8 cellular contexts compared by ENCODE assay signal in the genomic region with DNA sequence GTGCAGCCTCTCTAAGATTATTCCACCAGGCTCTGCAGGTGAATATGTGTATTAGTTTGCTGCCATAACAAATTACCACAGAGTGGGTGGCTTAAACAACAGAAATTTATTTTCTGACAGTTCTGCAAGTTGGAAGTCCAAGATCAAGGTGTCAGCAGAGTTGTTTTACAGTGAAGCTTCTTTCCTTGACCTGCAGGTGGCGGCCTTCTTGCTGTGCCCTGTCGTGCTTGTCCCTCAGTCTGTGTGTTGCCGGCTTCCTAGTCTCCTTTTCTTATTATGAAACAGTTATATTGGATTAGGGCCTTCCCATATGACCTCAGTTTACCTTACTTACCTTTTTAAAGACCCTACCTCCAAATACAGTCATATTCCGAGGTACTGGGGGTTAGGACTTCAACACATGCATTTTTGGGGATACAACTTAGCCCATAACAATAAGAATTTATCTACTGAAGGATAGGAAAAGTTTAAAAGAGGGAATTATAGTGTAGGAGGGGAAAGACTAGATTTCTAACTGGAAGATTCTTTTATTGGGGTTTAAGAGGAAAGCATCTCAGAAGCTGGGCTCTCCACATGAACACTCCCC.
DNase-seq lines count a peak whose midpoint lies in the region; ATAC-seq, FAIRE-seq and TF ChIP-seq lines count a peak whose summit lies in the region.

No MANE protein-coding gene starts in this region.

- no peak overlapping the region for H3K27ac Mint-ChIP-seq in activated CD4-positive, alpha-beta T cell treated with anti-CD3 and anti-CD28 coated beads for 36 hours

- peaks cover 3% of the 10 kb centered on the region for H3K36me3 Mint-ChIP-seq in activated CD4-positive, alpha-beta T cell treated with anti-CD3 and anti-CD28 coated beads for 36 hours (ENCODE audit: low read depth)

- no peak overlapping the region for H3K4me3 Mint-ChIP-seq in activated CD4-positive, alpha-beta T cell treated with anti-CD3 and anti-CD28 coated beads for 36 hours

- H3K9me3 Mint-ChIP-seq in activated CD4-positive, alpha-beta T cell treated with anti-CD3 and anti-CD28 coated beads for 36 hours (ENCODE audit: low read depth): no peaks in the 10 kb centered on the region

- H3K4me2 ChIP-seq in GM23248 (ENCODE audit: unreplicated experiment) (no peak overlapping the region), MM.1S (ENCODE audit: low read depth, low read length) (no peak overlapping the region; the same call in 1 of the 2 replicates), endothelial cell of umbilical vein (ENCODE audit: insufficient read depth, low read length) (no peak overlapping the region)

- TF ChIP-seq CTCF in MM.1S (IDR thresholded peaks at IDR 0.05; ENCODE audit: low read length) (peak; percentile 82), endothelial cell of umbilical vein (IDR thresholded peaks at IDR 0.05; ENCODE audit: extremely low read depth in 1 of 2, insufficient read depth in 1 of 2, low read depth in 1 of 2, low read length in 2 of 2) (peak; percentile 60 to 66), psoas muscle (IDR thresholded peaks at IDR 0.05) (peak; percentile 42)

- H3K27ac ChIP-seq in GM23248 (no peak overlapping the region), MM.1S (ENCODE audit: low read length) (no peak overlapping the region), endothelial cell of umbilical vein (ENCODE audit: insufficient read depth, low read depth, low read length) (no peak overlapping the region), psoas muscle (no peak overlapping the region)

- H3K9me2 ChIP-seq in GM23248 (ENCODE audit: insufficient read depth) (no peaks in the 10 kb centered on the region), MM.1S (replicated peaks; ENCODE audit: insufficient read depth, low read length) (no peaks in the 10 kb centered on the region)

- 61 to 68% methylated on average over 4 of the region's 4 CpGs for WGBS in GM23248 (ENCODE audit: low coverage in 1 of 2, low lambda C conversion rate in 2 of 2, missing lambda C conversion rate in 2 of 2), 2 experiments
- 38 to 45% (median 41%) methylated on average over 4 of the region's 4 CpGs for WGBS in psoas muscle, 3 donors

- H4K20me1 ChIP-seq in GM23248 (ENCODE audit: insufficient read depth) (no peaks in the 10 kb centered on the region), MM.1S (ENCODE audit: insufficient read depth, low read length) (no peaks in the 10 kb centered on the region), endothelial cell of umbilical vein (replicated peaks; ENCODE audit: control insufficient read depth, extremely low read depth, insufficient read depth, low read length) (no peaks in the 10 kb centered on the region)

- H3K36me3 ChIP-seq in GM23248 (ENCODE audit: low read depth) (no peaks in the 10 kb centered on the region), MM.1S (replicated peaks; ENCODE audit: insufficient read depth, low read length) (no peaks in the 10 kb centered on the region), endothelial cell of umbilical vein (ENCODE audit: control insufficient read depth in 2 of 2, extremely low read depth in 1 of 2, insufficient read depth in 2 of 2, low read length in 2 of 2) (no peaks in the 10 kb centered on the region), psoas muscle (ENCODE audit: insufficient read depth in 1 of 2, low read depth in 1 of 2) (no peaks in the 10 kb centered on the region)

- no peaks in the 10 kb centered on the region for H3K9me1 ChIP-seq in endothelial cell of umbilical vein (replicated peaks; ENCODE audit: control insufficient read depth, extremely low read depth, insufficient read depth, low read length)

- intact Hi-C loops in activated CD4-positive, alpha-beta T cell treated with anti-CD3 and anti-CD28 coated beads for 36 hours (cut with DNase I, micrococcal nuclease): loop anchor here (2.0 to 5.0 kb wide), 4 partner anchors 52 to 413 kb away; a partner anchor contains a TSS
- intact Hi-C loops in endothelial cell of umbilical vein (cut with micrococcal nuclease): loop anchor here (1.0 to 5.0 kb wide), 5 partner anchors 53 to 408 kb away; a partner anchor contains a TSS
- intact Hi-C loops in psoas muscle (cut with DNase I): no loop called here

- H3K9ac ChIP-seq in GM23248 (no peak overlapping the region), MM.1S (ENCODE audit: low read length) (no peak overlapping the region), endothelial cell of umbilical vein (replicated peaks; ENCODE audit: extremely low read depth, insufficient read depth, low read length) (no peak overlapping the region)

- H3K4me1 ChIP-seq in GM23248 (ENCODE audit: insufficient read depth): peaks cover 17% of the 10 kb centered on the region
- H3K4me1 ChIP-seq in MM.1S (ENCODE audit: low read length): no peaks in the 10 kb centered on the region
- peaks cover 5% of the 10 kb centered on the region for H3K4me1 ChIP-seq in endothelial cell of umbilical vein (ENCODE audit: control insufficient read depth, extremely low read depth, insufficient read depth, low read length)
- no peaks in the 10 kb centered on the region for H3K4me1 ChIP-seq in psoas muscle

- TF ChIP-seq POLR2A in endothelial cell of umbilical vein (IDR thresholded peaks at IDR 0.05; ENCODE audit: low read depth, low read length): no peak

- H3F3A ChIP-seq in GM23248 (ENCODE audit: insufficient read depth): peaks cover 7% of the 10 kb centered on the region; the same call in 1 of the 2 replicates
- no peaks in the 10 kb centered on the region for H3F3A ChIP-seq in MM.1S (ENCODE audit: insufficient read depth, low read length)

- dilution Hi-C loops in endothelial cell of umbilical vein (cut with MboI; ENCODE audit: extremely low pct_ligation_motif_present, low sequenced_read_pairs): no loop called here

- H3K4me3 ChIP-seq in GM23248 (no peak overlapping the region), MM.1S (ENCODE audit: low read length) (no peak overlapping the region), endothelial cell of umbilical vein (replicated peaks in 1 of 3; ENCODE audit: insufficient read depth in 1 of 3, low read depth in 1 of 3, low read length in 3 of 3) (no peak overlapping the region), psoas muscle (no peak overlapping the region)

- POLR2A ChIA-PET in activated CD4-positive, alpha-beta T cell treated with anti-CD3 and anti-CD28 coated beads for 36 hours (lab: Charles Lee): no interaction called here
- POLR2A ChIA-PET in endothelial cell of umbilical vein (lab: Charles Lee): interaction anchor here (1.5 kb wide), 1 partner anchor 94 kb away, joined by 6 read pairs; no protein-coding TSS in a partner anchor

- CTCF ChIA-PET in activated CD4-positive, alpha-beta T cell treated with anti-CD3 and anti-CD28 coated beads for 36 hours (lab: Charles Lee): interaction anchor here (0.6 to 3.1 kb wide), 27 partner anchors 10 to 922 kb away, joined by 3 to 21 read pairs (median 3); a partner anchor contains a TSS
- CTCF ChIA-PET in endothelial cell of umbilical vein (lab: Charles Lee): interaction anchor here (0.6 to 3.3 kb wide), 35 partner anchors 10 to 1116 kb away, joined by 3 to 45 read pairs (median 4); a partner anchor contains a TSS

- H3K27me3 Mint-ChIP-seq in activated CD4-positive, alpha-beta T cell treated with anti-CD3 and anti-CD28 coated beads for 36 hours: no peaks in the 10 kb centered on the region

- H2AFZ ChIP-seq in GM23248 (no peak overlapping the region), MM.1S (ENCODE audit: low read length) (peak overlapping the region; percentile 49; the same call in 1 of the 2 replicates), endothelial cell of umbilical vein (ENCODE audit: low read depth, low read length) (peak overlapping the region; percentile 44)

- peak; percentile 0 for DNase-seq in NCI-H146 treated with DMSO at 0.1 percent for 48 hours (lab: John Stamatoyannopoulos, UW; ENCODE audit: unreplicated experiment)
- DNase-seq in NCI-H146 (lab: John Stamatoyannopoulos, UW): no peak
- peak; percentile 52 for DNase-seq in GM23248
- peak; percentile 57 for DNase-seq in MM.1S
- DNase-seq in activated CD4-positive, alpha-beta T cell treated with anti-CD3 and anti-CD28 coated beads for 36 hours: peak; percentile 79
- DNase-seq in endothelial cell of umbilical vein (ENCODE audit: low read depth, low spot score): peak; percentile 41
- no peak for DNase-seq in psoas muscle
- DNase-seq in AG08396 (ENCODE audit: low spot score): no peak

- H3K9me3 ChIP-seq in GM23248 (ENCODE audit: low read depth) (no peaks in the 10 kb centered on the region), MM.1S (replicated peaks; ENCODE audit: insufficient read depth, low read length) (no peaks in the 10 kb centered on the region), endothelial cell of umbilical vein (replicated peaks; ENCODE audit: control insufficient read depth, insufficient read depth, low read length) (no peaks in the 10 kb centered on the region), psoas muscle (no peaks in the 10 kb centered on the region)

- peak; percentile 72 for ATAC-seq in activated CD4-positive, alpha-beta T cell treated with anti-CD3 and anti-CD28 coated beads for 36 hours
- no peak for ATAC-seq in psoas muscle

- no TSS peak for BruUV-seq in endothelial cell of umbilical vein (replicated peaks; lab: Mats Ljungman, UMichigan)

- H3K27me3 ChIP-seq in GM23248 (replicated peaks; ENCODE audit: insufficient read depth) (no peaks in the 10 kb centered on the region), MM.1S (replicated peaks; ENCODE audit: insufficient read depth, low read length) (no peaks in the 10 kb centered on the region), endothelial cell of umbilical vein (ENCODE audit: control insufficient read depth in 2 of 2, insufficient read depth in 2 of 2, low read length in 2 of 2) (no peaks in the 10 kb centered on the region), psoas muscle (ENCODE audit: insufficient read depth in 3 of 3, low read length in 2 of 3) (no peaks in the 10 kb centered on the region)

- in situ Hi-C loops in GM23248 (cut with MboI): no loop called here

- H3K79me2 ChIP-seq in GM23248 (ENCODE audit: insufficient read depth): no peaks in the 10 kb centered on the region
- no peaks in the 10 kb centered on the region for H3K79me2 ChIP-seq in MM.1S (ENCODE audit: low read length)
- no peaks in the 10 kb centered on the region for H3K79me2 ChIP-seq in endothelial cell of umbilical vein (ENCODE audit: control insufficient read depth, insufficient read depth, low read length)

- FAIRE-seq in endothelial cell of umbilical vein (lab: Jason Lieb, UNC): peak; percentile 81

- H3K4me1 Mint-ChIP-seq in activated CD4-positive, alpha-beta T cell treated with anti-CD3 and anti-CD28 coated beads for 36 hours: peaks cover 19% of the 10 kb centered on the region

TF ChIP-seq in endothelial cell of umbilical vein, 7 proteins besides CTCF, POLR2A, EP300 and RAD21 (continues in another document):
- TF ChIP-seq JUN (IDR thresholded peaks at IDR 0.05; ENCODE audit: borderline replicate concordance, insufficient read depth, insufficient read length, low read depth) (no peak), POLR2AphosphoS5 (IDR thresholded peaks at IDR 0.05; ENCODE audit: insufficient read depth, low read depth, low read length) (no peak), MYC (IDR thresholded peaks at IDR 0.05; ENCODE audit: low read depth, low read length) (no peak)
- TF ChIP-seq, protein P1, sequence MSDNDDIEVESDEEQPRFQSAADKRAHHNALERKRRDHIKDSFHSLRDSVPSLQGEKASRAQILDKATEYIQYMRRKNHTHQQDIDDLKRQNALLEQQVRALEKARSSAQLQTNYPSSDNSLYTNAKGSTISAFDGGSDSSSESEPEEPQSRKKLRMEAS (IDR thresholded peaks at IDR 0.05; ENCODE audit: insufficient read depth, insufficient read length): no peak

Comparison
In these comparisons a context has a peak if more than half of its experiments do, and no peak if none do; other contexts are left out.
1. DNase-seq: peak in NCI-H146 treated with DMSO at 0.1 percent for 48 hours (single experiment), GM23248 (single experiment), MM.1S (single experiment), activated CD4-positive, alpha-beta T cell treated with anti-CD3 and anti-CD28 coated beads for 36 hours (single experiment) and endothelial cell of umbilical vein (single experiment); none in NCI-H146 (single experiment), psoas muscle (0 of 2) and AG08396 (single experiment).
2. intact Hi-C loops: an anchor here in activated CD4-positive, alpha-beta T cell treated with anti-CD3 and anti-CD28 coated beads for 36 hours (2.0 to 5.0 kb wide) and endothelial cell of umbilical vein (1.0 to 5.0 kb wide); none called in psoas muscle.
3. Peak in every context shown above with its lines, with median percentiles within 50 percentile points of each other: CTCF ChIP-seq.